ENCODE assay signal across 9 cellular contexts in genomic region chr3:190424478-190425439, GRCh38. TPM values are rescaled to one million over a fixed set of nuclear protein-coding genes. Genes with fewer than 3 reads are reported as not detected.
A peak's percentile ranks its signal among the peaks of the same experiment; 100 is the strongest.
DNase-seq lines count a peak whose midpoint lies in the region; ATAC-seq, FAIRE-seq and TF ChIP-seq lines count a peak whose summit lies in the region.
"Had no signal": no experiment of that assay in that cellular context is flagged by ENCODE, and none has a peak within 500 bp of the region (broad histone marks: within the 10 kb centered on the region; RNA-seq: fewer than 3 reads in every experiment).

No MANE protein-coding gene starts in this region.

- no peak overlapping the region for H2BK20ac ChIP-seq in H9 (ENCODE audit: low read depth, low read length, poor library complexity, severe bottlenecking)

- H3K36me3 Mint-ChIP-seq in H9 (ENCODE audit: insufficient read depth in 1 of 3, low read depth in 3 of 3) = no peaks in the 10 kb centered on the region
- H3K36me3 Mint-ChIP-seq: natural killer cell treated with Interleukin-12 subunit alpha and Interleukin-12 subunit beta and Interleukin-15 and Interleukin-18, amount 100 ng/mL, for 72 hours had no signal

- ATAC-seq in left ventricle myocardium superior = peak; percentile 47

- H2AFZ ChIP-seq in H9 (ENCODE audit: low read length) = no peak overlapping the region

- no peak overlapping the region for H4K5ac ChIP-seq in H9 (ENCODE audit: insufficient read length, low read depth, low read length)

- H4K8ac ChIP-seq in H9 (replicated peaks; ENCODE audit: insufficient read length, low read depth, low read length) = no peak overlapping the region

- intact Hi-C loops in left ventricle myocardium superior (cut with micrococcal nuclease) = loop anchor here (2.0 kb wide), 1 partner anchor 30 kb away; no protein-coding TSS in a partner anchor

- no peaks in the 10 kb centered on the region for H3K9me3 ChIP-seq in H9 (ENCODE audit: control insufficient read depth, low read depth, low read length)
- no peaks in the 10 kb centered on the region for H3K9me3 ChIP-seq in small intestine (ENCODE audit: control insufficient read depth, low read depth)

- no peak overlapping the region for H3K23ac ChIP-seq in H9 (ENCODE audit: insufficient read length, low read depth, low read length)

- H2BK12ac ChIP-seq in H9 (ENCODE audit: insufficient read length, low read depth, low read length) = no peak overlapping the region

- H3T11ph ChIP-seq in H9 (ENCODE audit: low read length) = no peak overlapping the region

- no peaks in the 10 kb centered on the region for H3K27me3 Mint-ChIP-seq in H9 (ENCODE audit: low read depth)
- H3K27me3 Mint-ChIP-seq: natural killer cell treated with Interleukin-12 subunit alpha and Interleukin-12 subunit beta and Interleukin-15 and Interleukin-18, amount 100 ng/mL, for 72 hours had no signal

- no peaks in the 10 kb centered on the region for H4K20me1 ChIP-seq in H9 (ENCODE audit: control insufficient read depth, insufficient read depth, insufficient read length)

- FAIRE-seq in small intestine (lab: Jason Lieb, UNC) = no peak

- H3K4ac ChIP-seq in H9 (ENCODE audit: low read depth, low read length) = no peak overlapping the region

- DNase-seq in GM12865 (ENCODE audit: low read depth) (peak; percentile 82), H9 (peak; percentile 75), LHCN-M2 (ENCODE audit: low read depth) (peak; percentile 76), SHP77 (lab: John Stamatoyannopoulos, UW) (peak; percentile 7 to 35), amniotic stem cell (lab: John Stamatoyannopoulos, UW) (peak; percentile 48), left ventricle myocardium superior (peak; percentile 62), small intestine (peak; percentile 39)
- no peak for DNase-seq in effector CD4-positive, alpha-beta T cell

- no peak overlapping the region for H3K4me2 ChIP-seq in H9 (ENCODE audit: insufficient read depth, insufficient read length, low read length)

- TF ChIP-seq CTCF in GM12865 (IDR thresholded peaks at IDR 0.05; ENCODE audit: insufficient read depth, low read depth, low read length, missing control alignments) (peak; percentile 56), H9 (conservative IDR thresholded peaks at IDR 0.05) (peak; percentile 76)

- no peak overlapping the region for H2AK5ac ChIP-seq in H9 (ENCODE audit: insufficient read length, low read length)

- H3K27ac ChIP-seq in H9 (ENCODE audit: insufficient read length, low read depth, low read length) = no peak overlapping the region
- H3K27ac ChIP-seq in small intestine (ENCODE audit: low read depth in 1 of 2, low read length in 1 of 2) = no peak overlapping the region

- WGBS in H9 (ENCODE audit: extremely low coverage, insufficient read length, low lambda C conversion rate) = 100% methylated on average over 2 of the region's 16 CpGs
- WGBS in small intestine, 3 donors = 8 to 25% (median 13%) methylated on average over 16 of the region's 16 CpGs

- no peaks in the 10 kb centered on the region for H3K4me1 Mint-ChIP-seq in H9

- H3K4me3 Mint-ChIP-seq in H9 = peak overlapping the region; percentile 23 to 58; a peak in 2 of 5 replicates
- H3K4me3 Mint-ChIP-seq: natural killer cell treated with Interleukin-12 subunit alpha and Interleukin-12 subunit beta and Interleukin-15 and Interleukin-18, amount 100 ng/mL, for 72 hours had no signal

- H3K4me1 ChIP-seq in H9 (ENCODE audit: insufficient read depth, low read length) (no peaks in the 10 kb centered on the region), small intestine (ENCODE audit: control insufficient read depth in 2 of 2, insufficient read depth in 1 of 2, low read depth in 1 of 2, low read length in 1 of 2) (no peaks in the 10 kb centered on the region)

- H3K27me3 ChIP-seq in H9 (ENCODE audit: insufficient read depth, low read length) = no peaks in the 10 kb centered on the region
- no peaks in the 10 kb centered on the region for H3K27me3 ChIP-seq in small intestine (ENCODE audit: control insufficient read depth in 2 of 2, insufficient read depth in 2 of 2, low read length in 2 of 2)

- H3K27ac Mint-ChIP-seq in H9 = peak overlapping the region in 2 of 3 experiments; percentile 46 to 70; a peak in 4 of 7 replicates
- H3K27ac Mint-ChIP-seq: natural killer cell treated with Interleukin-12 subunit alpha and Interleukin-12 subunit beta and Interleukin-15 and Interleukin-18, amount 100 ng/mL, for 72 hours had no signal

- no peak overlapping the region for H2BK5ac ChIP-seq in H9 (ENCODE audit: insufficient read length, low read length)

- no peaks in the 10 kb centered on the region for H3K9me3 Mint-ChIP-seq in H9
- H3K9me3 Mint-ChIP-seq: natural killer cell treated with Interleukin-12 subunit alpha and Interleukin-12 subunit beta and Interleukin-15 and Interleukin-18, amount 100 ng/mL, for 72 hours had no signal

- H3K9ac ChIP-seq in H9 (ENCODE audit: extremely low read depth, insufficient read length, low read length) = no peak overlapping the region

- no peaks in the 10 kb centered on the region for H3K79me1 ChIP-seq in H9 (ENCODE audit: insufficient read depth, low read depth, low read length, poor library complexity, severe bottlenecking)

- H3K18ac ChIP-seq in H9 (ENCODE audit: insufficient read length, low read depth, low read length) = no peak overlapping the region

- H3K4me3 ChIP-seq in GM12865 (ENCODE audit: low read depth, low read length) (peak overlapping the region; percentile 22), small intestine (ENCODE audit: low read depth in 1 of 2, low read length in 2 of 2) (no peak overlapping the region)

- no peaks in the 10 kb centered on the region for H3K79me2 ChIP-seq in H9 (ENCODE audit: insufficient read depth, low read length)

- H3K36me3 ChIP-seq in small intestine (ENCODE audit: control insufficient read depth in 2 of 2, insufficient read depth in 2 of 2, low read length in 2 of 2) = no peaks in the 10 kb centered on the region

- no peak overlapping the region for H2BK15ac ChIP-seq in H9 (ENCODE audit: low read depth, low read length)

- no peak overlapping the region for H4K91ac ChIP-seq in H9 (ENCODE audit: insufficient read length, low read depth, low read length)

- H3K14ac ChIP-seq in H9 (ENCODE audit: insufficient read depth, low read length) = no peak overlapping the region

- H3K56ac ChIP-seq in H9 (ENCODE audit: insufficient read length, low read depth, low read length) = no peak overlapping the region

- no peak overlapping the region for H2BK120ac ChIP-seq in H9 (ENCODE audit: low read depth, low read length, poor library complexity, severe bottlenecking)

- no peaks in the 10 kb centered on the region for H3K23me2 ChIP-seq in H9 (ENCODE audit: insufficient read length, low read depth, low read length, poor library complexity, severe bottlenecking)

RNA-seq across cellular contexts. Expression of gene TMEM207, which starts 24.9 kb away (rescaled TPM):
- total RNA-seq in H9 (2021) (not detected in 2 replicates), LHCN-M2 (2014; rRNA removed) (not detected in 2 replicates), left ventricle myocardium superior (not detected)
- not detected for polyA plus RNA-seq in LHCN-M2 (2012)
- polyA plus RNA-seq in small intestine = not detected
- total RNA-seq: natural killer cell treated with Interleukin-12 subunit alpha and Interleukin-12 subunit beta and Interleukin-15 and Interleukin-18, amount 100 ng/mL, for 72 hours had no signal

RNA-seq across cellular contexts. Expression of gene CLDN16, which starts 36.8 kb away (rescaled TPM):
- not detected in 2 replicates for total RNA-seq in H9 (2021)
- 0.13 TPM in 1 of 2 replicates, not detected in the other for total RNA-seq in LHCN-M2 (2014; rRNA removed)
- polyA plus RNA-seq in LHCN-M2 (2012) = not detected
- not detected for total RNA-seq in left ventricle myocardium superior
- not detected for polyA plus RNA-seq in small intestine
- total RNA-seq: natural killer cell treated with Interleukin-12 subunit alpha and Interleukin-12 subunit beta and Interleukin-15 and Interleukin-18, amount 100 ng/mL, for 72 hours had no signal
